In the genomic region with DNA sequence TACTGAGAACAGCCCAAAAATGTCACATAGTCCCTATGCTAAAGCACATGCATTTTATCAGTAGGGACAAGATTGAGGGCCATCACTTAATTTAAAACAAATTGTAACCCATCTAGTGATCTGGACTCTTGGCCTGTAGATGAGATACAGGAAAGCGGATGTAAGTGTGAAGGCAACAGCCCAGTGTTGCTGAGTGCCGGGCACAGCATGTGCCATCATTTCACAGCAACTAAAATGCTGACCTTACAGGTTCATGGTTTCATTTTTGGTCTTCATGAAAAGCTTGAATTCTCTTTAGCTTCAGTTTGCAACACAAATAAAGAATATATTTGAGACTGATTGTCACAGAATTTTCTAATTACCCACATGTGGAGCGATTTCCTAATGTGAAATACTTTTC, we compare ENCODE assay signal across 23 cellular contexts.
"Had no signal": no experiment of that assay in that cellular context is flagged by ENCODE, and none has a peak within 500 bp of the region (broad histone marks: within the 10 kb centered on the region; RNA-seq: fewer than 3 reads in every experiment).

No MANE protein-coding gene starts in this region.

- H3K27ac ChIP-seq: adrenal gland, Peyer's patch had no signal

- ATAC-seq: activated T-cell treated with anti-CD3 and anti-CD28 coated beads, Interleukin-2, amount 50 U/mL, for 4 hours had no signal

- H3K27me3 Mint-ChIP-seq: activated B cell treated with CpG ODN at 0.5 μM for 24 hours; activated CD4-positive, alpha-beta memory T cell treated with anti-CD3 and anti-CD28 coated beads for 36 hours; activated CD4-positive, alpha-beta T cell treated with anti-CD3 and anti-CD28 coated beads, Interleukin-2, amount 10 ng/mL, durations not matched to agents 24 days and 14 days; activated naive CD8-positive, alpha-beta T cell treated with anti-CD3 and anti-CD28 coated beads for 36 hours had no signal

- DNase-seq: activated B cell treated with CpG ODN at 0.5 μM for 24 hours; activated CD4-positive, alpha-beta memory T cell treated with anti-CD3 and anti-CD28 coated beads for 36 hours; activated CD4-positive, alpha-beta T cell treated with anti-CD3 and anti-CD28 coated beads for 1 hour; activated CD4-positive, alpha-beta T cell treated with anti-CD3 and anti-CD28 coated beads, Interleukin-2, amount 10 ng/mL, durations not matched to agents 24 days and 14 days; activated CD8-positive, alpha-beta memory T cell treated with anti-CD3 and anti-CD28 coated beads for 24 hours; activated effector memory CD4-positive, alpha-beta T cell treated with anti-CD3 and anti-CD28 coated beads, Interleukin-2, amount 50 U/mL, for 16 hours; activated naive CD4-positive, alpha-beta T cell treated with Interleukin-2 at 50 U/mL for 16 hours; activated naive CD8-positive, alpha-beta T cell treated with anti-CD3 and anti-CD28 coated beads for 36 hours; activated T-cell treated with anti-CD3 and anti-CD28 coated beads, Interleukin-2, amount 50 U/mL, for 4 hours; adrenal gland; anterior cingulate cortex; Kasumi-1; NCI-H1092; NCI-H1417; NCI-H1694; NCI-H2029; NCI-H345; NCI-H510A; NCI-H526 treated with DMSO at 0.1 percent for 48 hours; Peyer's patch; SHP77 treated with DMSO at 0.1 percent for 48 hours; T-helper 9 cell had no signal

- H3K27me3 ChIP-seq: adrenal gland, Peyer's patch had no signal

- H3K9me3 Mint-ChIP-seq: activated naive CD8-positive, alpha-beta T cell treated with anti-CD3 and anti-CD28 coated beads for 36 hours; T-helper 1 cell treated with Interleukin-12 subunit alpha and Interleukin-12 subunit beta and Interleukin-4 antibody, amounts not matched to agents 30 μg/mL and 1 μg/mL, for 36 hours had no signal

- H3K27ac Mint-ChIP-seq: activated B cell treated with CpG ODN at 0.5 μM for 24 hours; activated CD4-positive, alpha-beta memory T cell treated with anti-CD3 and anti-CD28 coated beads for 36 hours; activated CD4-positive, alpha-beta T cell treated with anti-CD3 and anti-CD28 coated beads, Interleukin-2, amount 10 ng/mL, durations not matched to agents 24 days and 14 days; activated naive CD8-positive, alpha-beta T cell treated with anti-CD3 and anti-CD28 coated beads for 36 hours; T-helper 1 cell treated with Interleukin-12 subunit alpha and Interleukin-12 subunit beta and Interleukin-4 antibody, amounts not matched to agents 30 μg/mL and 1 μg/mL, for 36 hours had no signal

- H3K4me3 Mint-ChIP-seq: activated B cell treated with CpG ODN at 0.5 μM for 24 hours; activated CD4-positive, alpha-beta memory T cell treated with anti-CD3 and anti-CD28 coated beads for 36 hours; activated CD4-positive, alpha-beta T cell treated with anti-CD3 and anti-CD28 coated beads, Interleukin-2, amount 10 ng/mL, durations not matched to agents 24 days and 14 days; activated naive CD8-positive, alpha-beta T cell treated with anti-CD3 and anti-CD28 coated beads for 36 hours; activated T-cell treated with anti-CD3 and anti-CD28 coated beads, Interleukin-2, amount 50 U/mL, for 4 hours; T-helper 1 cell treated with Interleukin-12 subunit alpha and Interleukin-12 subunit beta and Interleukin-4 antibody, amounts not matched to agents 30 μg/mL and 1 μg/mL, for 36 hours had no signal

- H3K9me3 ChIP-seq: adrenal gland, Peyer's patch had no signal

- H3K36me3 ChIP-seq: adrenal gland, Peyer's patch had no signal

- H3K4me3 ChIP-seq: adrenal gland, Peyer's patch had no signal
